In genomic region chr16:53745753-53746258, GRCh38 we compare ENCODE assay signal across 1 cellular context.
TF ChIP-seq lines count a peak whose summit lies in the region.

No MANE protein-coding gene starts in this region.

TF ChIP-seq in H1, 55 proteins besides CTCF, POLR2A, EP300 and RAD21:
- TF ChIP-seq RBBP5 (IDR thresholded peaks at IDR 0.05; ENCODE audit: borderline replicate concordance, low read depth, low read length) (no peak), YY1 (IDR thresholded peaks at IDR 0.05; ENCODE audit: low read depth, low read length) (no peak), USF2 (IDR thresholded peaks at IDR 0.05; ENCODE audit: low read length) (peak; percentile 53), E2F6 (IDR thresholded peaks at IDR 0.05) (no peak), SP1 (IDR thresholded peaks at IDR 0.05; ENCODE audit: low read depth, low read length) (peak; percentile 8; the same call in 1 of the 2 replicates), CBX5 (IDR thresholded peaks at IDR 0.05; ENCODE audit: low read depth, low read length) (no peak), SIRT6 (IDR thresholded peaks at IDR 0.05; ENCODE audit: low read length) (no peak), RNF2 (IDR thresholded peaks at IDR 0.05; ENCODE audit: borderline replicate concordance, low read depth, low read length, missing control alignments, poor library complexity, severe bottlenecking) (no peak), HDAC6 (IDR thresholded peaks at IDR 0.05; ENCODE audit: low read depth, low read length) (no peak), MAFK (IDR thresholded peaks at IDR 0.05; ENCODE audit: low read depth, low read length) (no peak), PHF8 (conservative IDR thresholded peaks at IDR 0.05; ENCODE audit: low read depth, low read length) (no peak)
